9 cellular contexts compared by ENCODE assay signal in genomic region chr19:11756965-11757364, GRCh38. TPM values are rescaled to one million over a fixed set of nuclear protein-coding genes. Genes with fewer than 3 reads are reported as not detected.
"Had no signal": no experiment of that assay in that cellular context is flagged by ENCODE, and none has a peak within 500 bp of the region (broad histone marks: within the 10 kb centered on the region; RNA-seq: fewer than 3 reads in every experiment).

No MANE protein-coding gene starts in this region.

- H3K4me3 ChIP-seq: GM12878 had no signal

- DNase-seq: GDM1, GF-D8 had no signal

- ATAC-seq: GM12878 had no signal

- FAIRE-seq: G401.6, GM12878, GM12891, GM12892, GM18507, GM19239 had no signal

RNA-seq across cellular contexts. Expression of gene ZNF491, which starts 41.4 kb away (rescaled TPM):
- total RNA-seq: G401 had no signal
